8 cellular contexts compared by ENCODE assay signal in the genomic region with DNA sequence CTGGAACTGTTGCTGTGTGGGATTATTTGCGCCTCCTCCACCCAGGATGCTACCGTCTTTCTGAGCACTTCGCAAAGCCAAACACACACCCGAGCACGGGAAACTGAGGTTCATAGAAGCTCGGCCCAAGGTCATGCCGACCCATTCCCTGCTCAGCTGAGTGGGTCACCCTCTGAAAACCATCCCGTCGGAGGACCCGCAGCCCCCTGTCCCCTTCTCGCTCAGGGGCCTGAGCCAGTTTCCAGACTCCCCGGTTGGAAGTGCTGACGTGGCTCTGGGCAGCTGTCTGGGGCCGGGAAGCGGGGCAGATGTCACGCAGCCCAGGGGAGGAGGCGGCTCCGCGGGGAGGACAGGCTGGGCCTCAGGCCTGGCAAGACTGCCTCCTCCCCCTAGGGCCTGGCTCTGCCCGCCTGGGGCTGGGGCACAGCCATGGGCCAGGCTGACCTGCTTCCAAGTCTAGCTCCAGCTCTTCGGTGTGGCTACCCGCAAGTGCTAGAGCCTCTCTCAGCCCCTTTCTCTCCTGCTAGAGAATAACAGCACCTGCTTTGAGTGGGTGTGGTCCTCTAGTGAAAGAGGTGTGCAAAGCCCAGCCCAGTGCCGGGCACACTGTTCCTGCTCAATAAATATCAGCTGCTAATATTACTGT. TPM values are rescaled to one million over a fixed set of nuclear protein-coding genes. Genes with fewer than 3 reads are reported as not detected.
DNase-seq lines count a peak whose midpoint lies in the region; ATAC-seq and TF ChIP-seq lines count a peak whose summit lies in the region.

No MANE protein-coding gene starts in this region.

- DNase-seq in AG10803 (ENCODE audit: low read depth) (peak; percentile 90), GM10266 (ENCODE audit: extremely low spot score) (peak; percentile 60), NAMALWA (ENCODE audit: low spot score) (peak; percentile 83), cardiac septum (ENCODE audit: low spot score) (peak; percentile 90), osteocyte (ENCODE audit: extremely low spot score, unreplicated experiment) (peak; percentile 93), foreskin melanocyte (no peak)
- no peak for DNase-seq in activated naive CD8-positive, alpha-beta T cell treated with anti-CD3 and anti-CD28 coated beads for 36 hours

- ATAC-seq in GM18861 (IDR thresholded peaks at IDR 0.05; ENCODE audit: unreplicated experiment) = no peak

- no peaks in the 10 kb centered on the region for H3K27me3 Mint-ChIP-seq in activated naive CD8-positive, alpha-beta T cell treated with anti-CD3 and anti-CD28 coated beads for 36 hours
- H3K27me3 Mint-ChIP-seq in osteocyte (ENCODE audit: unreplicated experiment) = no peaks in the 10 kb centered on the region

- H3K4me1 Mint-ChIP-seq in activated naive CD8-positive, alpha-beta T cell treated with anti-CD3 and anti-CD28 coated beads for 36 hours = peaks cover 31% of the 10 kb centered on the region
- peaks cover 57% of the 10 kb centered on the region for H3K4me1 Mint-ChIP-seq in osteocyte (ENCODE audit: unreplicated experiment)

- H3K36me3 Mint-ChIP-seq in activated naive CD8-positive, alpha-beta T cell treated with anti-CD3 and anti-CD28 coated beads for 36 hours = peaks cover 3% of the 10 kb centered on the region
- H3K36me3 Mint-ChIP-seq in osteocyte (ENCODE audit: unreplicated experiment) = no peaks in the 10 kb centered on the region

- no peak overlapping the region for H3K4me3 Mint-ChIP-seq in activated naive CD8-positive, alpha-beta T cell treated with anti-CD3 and anti-CD28 coated beads for 36 hours
- peak overlapping the region; percentile 58 for H3K4me3 Mint-ChIP-seq in osteocyte (ENCODE audit: unreplicated experiment)

- intact Hi-C loops in cardiac septum (cut with DNase I) = loop anchor here (1.0 kb wide), 1 partner anchor 9 kb away; no protein-coding TSS in a partner anchor

- H3K9me3 Mint-ChIP-seq in activated naive CD8-positive, alpha-beta T cell treated with anti-CD3 and anti-CD28 coated beads for 36 hours = no peaks in the 10 kb centered on the region
- H3K9me3 Mint-ChIP-seq in osteocyte (ENCODE audit: unreplicated experiment) = no peaks in the 10 kb centered on the region

- H3K27ac Mint-ChIP-seq in activated naive CD8-positive, alpha-beta T cell treated with anti-CD3 and anti-CD28 coated beads for 36 hours = peak overlapping the region; percentile 25
- peak overlapping the region; percentile 98 for H3K27ac Mint-ChIP-seq in osteocyte (ENCODE audit: unreplicated experiment)

- H3K4me3 ChIP-seq in AG10803 (ENCODE audit: low read length) = peak overlapping the region; percentile 59

- no peak for TF ChIP-seq CTCF in AG10803 (conservative IDR thresholded peaks at IDR 0.05; ENCODE audit: low read length)
- TF ChIP-seq CTCF in GM10266 (IDR thresholded peaks at IDR 0.05; ENCODE audit: control insufficient read depth, insufficient read depth, low read depth, missing control alignments) = no peak
- no peak for TF ChIP-seq CTCF in osteocyte (IDR thresholded peaks at IDR 0.05)

RNA-seq across cellular contexts. Expression of gene CXXC5, which starts 9.9 kb away (rescaled TPM):
- total RNA-seq in activated naive CD8-positive, alpha-beta T cell treated with anti-CD3 and anti-CD28 coated beads for 36 hours = 1 to 10 TPM; 1.3 to 2.0 TPM
- 49.3 TPM for total RNA-seq in cardiac septum
- total RNA-seq in osteocyte = 239 and 259 TPM in 2 replicates

Comparison
In these comparisons a context has a peak if more than half of its experiments do, and no peak if none do; other contexts are left out.
1. DNase-seq: peak in AG10803 (single experiment), GM10266 (single experiment), NAMALWA (single experiment), cardiac septum (single experiment) and osteocyte (single experiment); none in activated naive CD8-positive, alpha-beta T cell treated with anti-CD3 and anti-CD28 coated beads for 36 hours (single experiment) and foreskin melanocyte (single experiment).
2. RNA of gene CXXC5, which starts 9.9 kb away (total RNA-seq): 239 to 259 TPM in osteocyte and 49.3 TPM in cardiac septum (single experiment); 1.3 to 2.0 TPM in activated naive CD8-positive, alpha-beta T cell treated with anti-CD3 and anti-CD28 coated beads for 36 hours; every median in the first group is over 10 times any median in the second.